In the genomic region with DNA sequence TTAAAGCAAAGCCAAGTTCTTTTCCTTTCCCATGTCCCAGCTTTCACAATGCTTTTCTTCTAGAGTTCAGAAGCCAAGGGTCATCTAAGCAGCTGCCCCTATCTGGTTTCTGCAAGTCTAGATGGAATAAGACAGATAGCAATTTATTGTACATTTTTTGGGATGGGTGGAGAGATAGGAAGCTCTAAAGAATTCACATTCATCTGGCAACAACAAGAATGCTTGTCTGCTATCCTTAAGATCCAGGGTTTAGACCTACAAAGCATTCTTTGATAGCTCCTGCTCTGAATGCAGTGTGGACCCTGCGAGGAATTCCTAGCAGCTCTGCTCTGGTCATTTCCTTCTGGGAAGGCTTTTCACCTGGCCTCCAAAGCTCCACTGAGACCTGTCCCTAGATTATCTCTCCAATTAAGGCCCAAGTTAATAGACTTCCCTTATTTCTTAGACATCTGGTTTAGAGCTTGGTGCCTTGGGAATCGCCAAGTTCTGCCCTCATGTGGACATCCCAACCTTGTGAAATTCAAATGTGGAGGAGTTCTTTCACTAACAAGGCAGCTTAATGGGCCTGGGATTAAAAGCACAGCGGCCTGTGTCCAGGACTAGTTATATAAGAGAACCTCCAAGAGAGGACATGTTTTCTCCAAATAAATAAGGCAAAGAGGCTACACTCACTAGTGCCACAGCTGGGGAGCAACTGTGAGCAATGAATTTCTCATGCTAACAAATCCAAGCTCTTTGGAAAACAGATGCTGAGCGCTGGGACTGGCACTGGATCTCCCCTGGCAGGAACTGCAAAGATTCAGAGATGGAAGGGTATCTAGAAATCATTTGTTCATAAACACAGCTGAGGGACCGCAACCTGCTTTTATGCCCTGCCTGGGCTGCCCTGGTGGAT, we compare ENCODE assay signal across 15 cellular contexts.
DNase-seq lines count a peak whose midpoint lies in the region; ATAC-seq and TF ChIP-seq lines count a peak whose summit lies in the region.
"Had no signal": no experiment of that assay in that cellular context is flagged by ENCODE, and none has a peak within 500 bp of the region (broad histone marks: within the 10 kb centered on the region; RNA-seq: fewer than 3 reads in every experiment).

No MANE protein-coding gene starts in this region.

- DNase-seq in AG04450 (ENCODE audit: low read depth, low spot score) (peak; percentile 53), HFF-Myc (ENCODE audit: extremely low read depth, low read depth) (peak; percentile 73), fibroblast of gingiva (ENCODE audit: low read depth) (peak; percentile 63), HCEC 1CT (no peak)
- DNase-seq: activated CD8-positive, alpha-beta memory T cell treated with anti-CD3 and anti-CD28 coated beads for 24 hours; activated effector memory CD4-positive, alpha-beta T cell treated with anti-CD3 and anti-CD28 coated beads, Interleukin-2, amount 50 U/mL, for 16 hours; glutamatergic neuron; Kasumi-1; NCI-H1436 treated with DMSO at 0.1 percent for 48 hours; NCI-H510A treated with DMSO at 0.1 percent for 48 hours; stimulated activated naive B cell treated with anti-CD40 and anti-IgM and Interleukin-4, amounts not matched to agents 10 μg/mL and 1 μg/mL and 100 μg/mL, for 72 hours had no signal

- no peak overlapping the region for H3K4me3 ChIP-seq in AG04450 (ENCODE audit: low read depth, low read length)
- H3K4me3 ChIP-seq in HFF-Myc (replicated peaks; ENCODE audit: low read depth, low read length), result no peak overlapping the region
- no peak overlapping the region for H3K4me3 ChIP-seq in muscle layer of colon (ENCODE audit: low read depth in 1 of 2, low read length in 2 of 2)

- ATAC-seq in GM21381 (IDR thresholded peaks at IDR 0.05; ENCODE audit: unreplicated experiment), result no peak
- no peak for ATAC-seq in GM19397 (IDR thresholded peaks at IDR 0.05; ENCODE audit: unreplicated experiment)
- no peak for ATAC-seq in HG03039 (IDR thresholded peaks at IDR 0.05; ENCODE audit: unreplicated experiment)
- ATAC-seq: stimulated activated naive B cell treated with anti-CD40 and anti-IgM and Interleukin-4, amounts not matched to agents 10 μg/mL and 1 μg/mL and 100 μg/mL, for 72 hours had no signal

- H3K9me3 ChIP-seq in AG04450 (ENCODE audit: control insufficient read depth, insufficient read depth, low read length) (no peaks in the 10 kb centered on the region), muscle layer of colon (ENCODE audit: low read length) (no peaks in the 10 kb centered on the region)

- CTCF ChIA-PET in AG04450 (lab: Charles Lee), result interaction anchor here (0.6 to 5.3 kb wide), 25 partner anchors 9 to 811 kb away, joined by 3 to 68 read pairs (median 5); no protein-coding TSS in a partner anchor

- H3K36me3 ChIP-seq in muscle layer of colon (ENCODE audit: insufficient read depth, low read length), result no peaks in the 10 kb centered on the region

- H3K27ac ChIP-seq in AG04450 (ENCODE audit: low read depth, low read length) (peak overlapping the region; percentile 65), muscle layer of colon (ENCODE audit: low read depth, low read length) (peak overlapping the region; percentile 31)

- peaks cover 45% of the 10 kb centered on the region for H3K4me1 ChIP-seq in muscle layer of colon (ENCODE audit: insufficient read depth, low read length)

- TF ChIP-seq CTCF in AG04450 (IDR thresholded peaks at IDR 0.05; ENCODE audit: low read depth, low read length), result peak; percentile 25; the same call in 1 of the 2 replicates
- peak; percentile 30 for TF ChIP-seq CTCF in HFF-Myc (IDR thresholded peaks at IDR 0.05; ENCODE audit: low read depth, low read length, missing control alignments)

- POLR2A ChIA-PET in AG04450 (lab: Yijun Ruan, JAX), result interaction anchor here (0.6 to 2.4 kb wide), 18 partner anchors 10 to 1469 kb away, joined by 3 to 30 read pairs (median 6); a partner anchor contains a TSS

- no peak overlapping the region for H3K9ac ChIP-seq in muscle layer of colon (ENCODE audit: low read length)

- H3K27me3 ChIP-seq in AG04450 (ENCODE audit: control insufficient read depth, insufficient read depth, low read length), result no peaks in the 10 kb centered on the region
- no peaks in the 10 kb centered on the region for H3K27me3 ChIP-seq in muscle layer of colon (ENCODE audit: control insufficient read depth in 1 of 2, insufficient read depth in 2 of 2, low read length in 2 of 2)
